29 cellular contexts compared by ENCODE assay signal in the genomic region with DNA sequence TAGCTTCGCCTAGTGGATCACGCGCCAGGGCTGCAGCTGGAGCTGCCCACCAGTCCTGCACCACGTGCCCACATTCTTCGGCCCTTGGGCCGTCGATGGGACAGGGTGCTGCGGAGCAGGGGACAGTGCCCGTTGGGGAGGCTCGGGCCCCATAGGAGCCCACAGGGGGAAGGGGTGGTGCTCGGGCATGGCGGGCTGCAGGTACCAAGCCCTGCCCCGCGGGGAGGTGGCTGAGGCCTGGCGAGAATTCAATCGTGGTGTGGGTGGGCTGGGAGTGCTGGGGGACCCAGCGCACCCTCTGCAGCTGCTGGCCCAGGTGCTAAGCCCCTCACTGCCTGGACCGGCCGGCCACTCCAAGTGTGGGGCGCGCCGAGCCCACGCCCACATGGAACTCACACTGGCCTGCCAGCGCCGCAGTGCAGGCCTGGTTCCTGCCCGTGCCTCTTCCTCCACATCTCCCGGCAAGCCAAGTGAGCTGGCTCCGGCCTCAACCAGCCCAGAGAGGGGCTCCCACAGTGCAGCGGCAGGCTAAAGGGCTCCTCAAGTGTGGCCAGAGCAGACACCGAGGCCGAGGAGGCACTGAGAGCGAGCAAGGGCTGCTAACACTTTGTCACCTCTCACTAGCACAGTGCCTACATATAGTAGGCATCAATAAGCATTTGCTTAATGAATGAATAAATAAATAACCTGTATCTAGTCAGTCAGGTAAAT.
"Had no signal": no experiment of that assay in that cellular context is flagged by ENCODE, and none has a peak within 500 bp of the region (broad histone marks: within the 10 kb centered on the region; RNA-seq: fewer than 3 reads in every experiment).

No MANE protein-coding gene starts in this region.

- H3K9me3 ChIP-seq: ascending aorta, breast epithelium, esophagus muscularis mucosa, gastrocnemius medialis had no signal

- H3K4me1 ChIP-seq: ascending aorta, breast epithelium, esophagus muscularis mucosa, foreskin keratinocyte, gastrocnemius medialis had no signal

- H3K27ac ChIP-seq: ascending aorta, breast epithelium, cardiac muscle cell, coronary artery, dorsolateral prefrontal cortex, esophagus muscularis mucosa, foreskin keratinocyte, gastrocnemius medialis had no signal

- H3K4me1 Mint-ChIP-seq: endodermal cell had no signal

- H3K4me3 ChIP-seq: ascending aorta, breast epithelium, cardiac muscle cell, coronary artery, dorsolateral prefrontal cortex, esophagus muscularis mucosa, gastrocnemius medialis had no signal

- H3K27ac Mint-ChIP-seq: activated CD4-positive, alpha-beta T cell treated with anti-CD3 and anti-CD28 coated beads for 36 hours; activated CD4-positive, alpha-beta T cell treated with anti-CD3 and anti-CD28 coated beads, Interleukin-2, amount 10 ng/mL, durations not matched to agents 7 days and 5 days; activated CD8-positive, alpha-beta T cell treated with anti-CD3 and anti-CD28 coated beads for 36 hours; activated naive CD4-positive, alpha-beta T cell treated with anti-CD3 and anti-CD28 coated beads, Interleukin-2, amount 10 ng/mL, durations not matched to agents 7 days and 5 days; activated naive CD4-positive, alpha-beta T cell treated with anti-CD3 and anti-CD28 coated beads, Interleukin-2, amount 50 U/mL, for 72 hours; activated naive CD8-positive, alpha-beta T cell treated with anti-CD3 and anti-CD28 coated beads, Interleukin-2, amount 10 ng/mL, durations not matched to agents 7 days and 5 days; brain; dendritic cell treated with granulocyte-macrophage colony-stimulating factor and Interleukin-4, amounts not matched to agents 40 ng/mL and 50 ng/mL, for 4 days; endodermal cell had no signal

- ATAC-seq: activated CD4-positive, alpha-beta T cell treated with anti-CD3 and anti-CD28 coated beads for 36 hours; activated CD8-positive, alpha-beta T cell treated with anti-CD3 and anti-CD28 coated beads for 36 hours; activated naive CD4-positive, alpha-beta T cell treated with anti-CD3 and anti-CD28 coated beads, Interleukin-2, amount 50 U/mL, for 72 hours; foreskin keratinocyte; gastrocnemius medialis had no signal

- H3K36me3 ChIP-seq: breast epithelium, cardiac muscle cell had no signal

- DNase-seq: activated CD4-positive, alpha-beta T cell treated with anti-CD3 and anti-CD28 coated beads for 36 hours; activated CD4-positive, alpha-beta T cell treated with anti-CD3 and anti-CD28 coated beads, Interleukin-2, amount 10 ng/mL, durations not matched to agents 7 days and 5 days; activated CD4-positive, alpha-beta T cell treated with anti-CD3 and anti-CD28 coated beads, Interleukin-2, amount 50 U/mL, for 48 hours; activated CD4-positive, CD25-positive, alpha-beta regulatory T cell; activated CD4-positive, CD25-positive, alpha-beta regulatory T cell treated with anti-CD3 and anti-CD28 coated beads, Interleukin-2, amount 50 U/mL, for 72 hours; activated CD8-positive, alpha-beta memory T cell treated with anti-CD3 and anti-CD28 coated beads for 24 hours; activated CD8-positive, alpha-beta T cell treated with anti-CD3 and anti-CD28 coated beads for 36 hours; activated gamma-delta T cell; activated naive CD4-positive, alpha-beta T cell; activated naive CD4-positive, alpha-beta T cell treated with anti-CD3 and anti-CD28 coated beads, Interleukin-2, amount 10 ng/mL, durations not matched to agents 7 days and 5 days; activated naive CD8-positive, alpha-beta T cell treated with anti-CD3 and anti-CD28 coated beads, Interleukin-2, amount 10 ng/mL, durations not matched to agents 7 days and 5 days; activated T-cell treated with anti-CD3 and anti-CD28 coated beads, Interleukin-2, amount 50 U/mL, for 48 hours; central memory CD4-positive, alpha-beta T cell; cerebellar nuclear complex; dorsolateral prefrontal cortex; effector memory CD4-positive, alpha-beta T cell; endodermal cell; foreskin keratinocyte; gastrocnemius medialis; glutamatergic neuron; T-helper 2 cell had no signal

- H3K9me3 Mint-ChIP-seq: activated CD8-positive, alpha-beta T cell treated with anti-CD3 and anti-CD28 coated beads for 36 hours; activated naive CD4-positive, alpha-beta T cell treated with anti-CD3 and anti-CD28 coated beads, Interleukin-2, amount 10 ng/mL, durations not matched to agents 7 days and 5 days; activated naive CD8-positive, alpha-beta T cell treated with anti-CD3 and anti-CD28 coated beads, Interleukin-2, amount 10 ng/mL, durations not matched to agents 7 days and 5 days had no signal

- H3K4me3 Mint-ChIP-seq: activated CD4-positive, alpha-beta T cell treated with anti-CD3 and anti-CD28 coated beads for 36 hours; activated CD4-positive, alpha-beta T cell treated with anti-CD3 and anti-CD28 coated beads, Interleukin-2, amount 10 ng/mL, durations not matched to agents 7 days and 5 days; activated CD8-positive, alpha-beta T cell treated with anti-CD3 and anti-CD28 coated beads for 36 hours; activated naive CD4-positive, alpha-beta T cell treated with anti-CD3 and anti-CD28 coated beads, Interleukin-2, amount 10 ng/mL, durations not matched to agents 7 days and 5 days; activated naive CD8-positive, alpha-beta T cell treated with anti-CD3 and anti-CD28 coated beads, Interleukin-2, amount 10 ng/mL, durations not matched to agents 7 days and 5 days; brain; dendritic cell treated with granulocyte-macrophage colony-stimulating factor and Interleukin-4, amounts not matched to agents 40 ng/mL and 50 ng/mL, for 4 days; endodermal cell had no signal

- H3K27me3 ChIP-seq: ascending aorta, breast epithelium, cardiac muscle cell, dorsolateral prefrontal cortex, esophagus muscularis mucosa, foreskin keratinocyte, gastrocnemius medialis had no signal

- H3K27me3 Mint-ChIP-seq: activated CD4-positive, alpha-beta T cell treated with anti-CD3 and anti-CD28 coated beads for 36 hours; activated CD4-positive, alpha-beta T cell treated with anti-CD3 and anti-CD28 coated beads, Interleukin-2, amount 10 ng/mL, durations not matched to agents 7 days and 5 days; activated CD8-positive, alpha-beta T cell treated with anti-CD3 and anti-CD28 coated beads for 36 hours; activated naive CD4-positive, alpha-beta T cell treated with anti-CD3 and anti-CD28 coated beads, Interleukin-2, amount 10 ng/mL, durations not matched to agents 7 days and 5 days; activated naive CD8-positive, alpha-beta T cell treated with anti-CD3 and anti-CD28 coated beads, Interleukin-2, amount 10 ng/mL, durations not matched to agents 7 days and 5 days; brain; dendritic cell treated with granulocyte-macrophage colony-stimulating factor and Interleukin-4, amounts not matched to agents 40 ng/mL and 50 ng/mL, for 4 days had no signal
